Comparison of ENCODE assay signal across 12 cellular contexts in the genomic region with DNA sequence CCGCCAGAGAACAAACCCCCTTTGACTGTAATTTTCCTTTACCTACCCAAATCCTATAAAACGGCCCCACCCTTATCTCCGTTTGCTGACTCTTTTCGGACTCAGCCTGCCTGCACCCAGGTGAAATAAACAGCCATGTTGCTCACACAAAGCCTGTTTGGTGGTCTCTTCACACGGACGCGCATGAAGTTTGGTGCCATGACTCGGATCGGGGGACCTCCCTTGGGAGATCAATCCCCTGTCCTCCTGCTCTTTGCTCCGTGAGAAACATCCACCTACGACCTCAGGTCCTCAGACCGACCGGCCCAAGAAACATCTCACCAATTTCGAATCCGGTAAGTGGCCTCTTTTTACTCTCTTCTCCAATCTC. TPM values are rescaled to one million over a fixed set of nuclear protein-coding genes. Genes with fewer than 3 reads are reported as not detected.
"Had no signal": no experiment of that assay in that cellular context is flagged by ENCODE, and none has a peak within 500 bp of the region (broad histone marks: within the 10 kb centered on the region; RNA-seq: fewer than 3 reads in every experiment).

No MANE protein-coding gene starts in this region.

RNA-seq across cellular contexts. Expression of gene C13orf42, which starts 59.0 kb away (rescaled TPM):
- total RNA-seq: activated CD4-positive, alpha-beta T cell treated with anti-CD3 and anti-CD28 coated beads, Interleukin-2, amount 10 ng/mL, durations not matched to agents 24 days and 14 days; activated CD8-positive, alpha-beta memory T cell treated with anti-CD3 and anti-CD28 coated beads for 36 hours; activated CD8-positive, alpha-beta T cell treated with anti-CD3 and anti-CD28 coated beads for 36 hours; activated naive CD8-positive, alpha-beta T cell treated with anti-CD3 and anti-CD28 coated beads for 36 hours; activated T-cell treated with anti-CD3 and anti-CD28 coated beads, Interleukin-2, amount 50 U/mL, for 72 hours; activated T-helper 17 cell treated with anti-CD3 and anti-CD28 coated beads, Interleukin-2, amount 50 U/mL, for 72 hours; aorta; cardiac muscle cell; RPMI7951; SJCRH30; T-helper 1 cell treated with Interleukin-12 subunit alpha and Interleukin-12 subunit beta and Interleukin-4 antibody, amounts not matched to agents 30 ng/mL and 1 ng/mL, for 36 hours; T-helper 2 cell treated with Interferon-gamma antibody and Interleukin-4, amounts not matched to agents 100 ng/mL and 5 ng/mL, for 36 hours had no signal
- polyA plus RNA-seq: aorta, cardiac muscle cell had no signal
